ENCODE assay signal across 8 cellular contexts in the genomic region with DNA sequence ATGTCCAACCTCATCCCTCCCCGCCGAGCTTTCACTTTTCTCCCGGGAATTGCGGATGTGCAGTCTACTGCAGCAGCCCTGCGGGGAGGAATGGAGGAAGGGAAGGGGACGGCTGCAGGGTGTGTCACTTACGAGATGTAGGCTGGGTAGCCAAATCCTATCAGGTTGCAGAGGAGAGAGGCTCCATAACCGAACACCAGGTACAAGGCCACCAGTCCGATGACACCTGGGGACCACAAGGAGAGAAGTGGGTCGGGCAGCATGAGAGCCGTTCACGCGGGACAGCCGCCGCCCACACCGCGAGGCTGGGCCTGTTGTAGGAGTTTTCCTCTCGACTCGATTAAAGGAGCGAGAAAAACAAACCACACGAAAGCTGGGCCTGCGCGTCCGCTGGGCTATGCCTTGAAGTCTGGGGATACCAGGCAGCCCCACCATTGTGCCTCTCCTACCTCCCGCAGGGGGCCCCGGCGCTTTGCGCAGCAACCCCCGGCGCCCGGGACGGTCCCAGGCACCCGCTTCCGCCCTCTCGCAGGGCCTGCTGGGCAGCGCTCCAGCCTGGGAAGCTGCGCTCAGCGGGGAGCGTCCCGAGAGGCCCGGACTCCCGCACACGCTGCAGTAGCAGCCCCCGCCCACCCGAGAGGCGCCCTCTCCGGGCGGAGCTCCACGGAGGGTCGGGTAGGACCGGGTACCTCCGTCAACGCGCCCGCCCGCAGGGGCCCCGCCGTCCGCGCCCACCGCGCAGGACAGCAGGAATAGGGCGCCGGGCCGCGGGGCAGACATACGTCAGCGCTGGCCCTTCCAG. TPM values are rescaled to one million over a fixed set of nuclear protein-coding genes. Genes with fewer than 3 reads are reported as not detected.
DNase-seq lines count a peak whose midpoint lies in the region; ATAC-seq and TF ChIP-seq lines count a peak whose summit lies in the region.

No MANE protein-coding gene starts in this region.

- H3K27ac ChIP-seq in Panc1 (ENCODE audit: low read length), result peak overlapping the region; percentile 89

- H3K4me1 Mint-ChIP-seq in natural killer cell treated with Interleukin-12 subunit alpha and Interleukin-12 subunit beta and Interleukin-15 and Interleukin-18, amount 100 ng/mL, for 72 hours (ENCODE audit: low read depth in 2 of 2), result peaks cover 51 to 67% of the 10 kb centered on the region in 2 donors

- no peaks in the 10 kb centered on the region for H3K9me3 Mint-ChIP-seq in natural killer cell treated with Interleukin-12 subunit alpha and Interleukin-12 subunit beta and Interleukin-15 and Interleukin-18, amount 100 ng/mL, for 72 hours

- in situ Hi-C loops in Caki2 (cut with HindIII; ENCODE audit: low pct_unique_long_range_greater_than_20kb, low sequenced_read_pairs) (no loop called here), Panc1 (cut with HindIII; ENCODE audit: low pct_unique_long_range_greater_than_20kb, low sequenced_read_pairs) (no loop called here)

- POLR2A ChIA-PET in Panc1 (lab: Charles Lee), result interaction anchor here (0.6 to 2.3 kb wide), 4 partner anchors 45 to 1633 kb away, joined by 3 to 13 read pairs (median 4); a partner anchor contains a TSS

- ATAC-seq in GM21360 (IDR thresholded peaks at IDR 0.05; ENCODE audit: unreplicated experiment), result peak; percentile 34
- ATAC-seq in Panc1, result peak; percentile 79
- ATAC-seq in natural killer cell treated with Interleukin-12 subunit alpha and Interleukin-12 subunit beta and Interleukin-15 and Interleukin-18, amount 100 ng/mL, for 72 hours, result peak; percentile 64 to 74

- peaks cover 42% of the 10 kb centered on the region for H3K4me1 ChIP-seq in Panc1 (ENCODE audit: control insufficient read depth, insufficient read depth, low read length)

- no peaks in the 10 kb centered on the region for H3K9me3 ChIP-seq in Panc1 (ENCODE audit: control insufficient read depth, insufficient read depth, low read depth, low read length)

- peak overlapping the region; percentile 82 for H3K4me3 Mint-ChIP-seq in natural killer cell treated with Interleukin-12 subunit alpha and Interleukin-12 subunit beta and Interleukin-15 and Interleukin-18, amount 100 ng/mL, for 72 hours

- H3K4me3 ChIP-seq in Panc1 (ENCODE audit: low read depth in 2 of 2, low read length in 2 of 2) (peak overlapping the region; percentile 89 to 92), fibroblast of the aortic adventitia (ENCODE audit: low read depth, low read length) (peak overlapping the region; percentile 95)

- H3K27me3 ChIP-seq in Panc1 (ENCODE audit: control insufficient read depth, insufficient read depth, low read length), result no peaks in the 10 kb centered on the region

- no peak for TF ChIP-seq CTCF in Panc1 (IDR thresholded peaks at IDR 0.05)
- no peak for TF ChIP-seq CTCF in fibroblast of the aortic adventitia (IDR thresholded peaks at IDR 0.05; ENCODE audit: insufficient read depth, low read length)

- DNase-seq in Caki2 (ENCODE audit: low read depth), result peak; percentile 63
- peak; percentile 41 for DNase-seq in HPDE6-E6E7 (ENCODE audit: extremely low spot score)
- DNase-seq in Panc1 (ENCODE audit: low read depth, low spot score), result no peak
- DNase-seq in activated gamma-delta T cell (lab: John Stamatoyannopoulos, UW), result peak; percentile 41
- DNase-seq in fibroblast of the aortic adventitia (ENCODE audit: low read depth), result peak; percentile 54
- DNase-seq in natural killer cell treated with Interleukin-12 subunit alpha and Interleukin-12 subunit beta and Interleukin-15 and Interleukin-18, amount 100 ng/mL, for 72 hours (ENCODE audit: low spot score), result peak; percentile 75
- peak; percentile 60 for DNase-seq in superior temporal gyrus (ENCODE audit: extremely low spot score)

- H3K36me3 Mint-ChIP-seq in natural killer cell treated with Interleukin-12 subunit alpha and Interleukin-12 subunit beta and Interleukin-15 and Interleukin-18, amount 100 ng/mL, for 72 hours, result peaks cover 17% of the 10 kb centered on the region

- peak overlapping the region; percentile 81 to 95 for H3K27ac Mint-ChIP-seq in natural killer cell treated with Interleukin-12 subunit alpha and Interleukin-12 subunit beta and Interleukin-15 and Interleukin-18, amount 100 ng/mL, for 72 hours

- intact Hi-C loops in Panc1 (cut with micrococcal nuclease; ENCODE audit: unreplicated experiment), result loop anchor here (5.0 kb wide), 1 partner anchor 36 kb away; no protein-coding TSS in a partner anchor

- CTCF ChIA-PET in Panc1 (lab: Charles Lee), result interaction anchor here (0.6 kb wide), 1 partner anchor 27 kb away, joined by 3 read pairs; no protein-coding TSS in a partner anchor

- H3K36me3 ChIP-seq in Panc1 (ENCODE audit: control insufficient read depth, insufficient read depth, low read length), result peaks cover 11% of the 10 kb centered on the region

- H3K27me3 Mint-ChIP-seq in natural killer cell treated with Interleukin-12 subunit alpha and Interleukin-12 subunit beta and Interleukin-15 and Interleukin-18, amount 100 ng/mL, for 72 hours, result no peaks in the 10 kb centered on the region

- BruUV-seq in Panc1 (replicated peaks; lab: Mats Ljungman, UMichigan), result no TSS peak

RNA-seq across cellular contexts. Expression of a gene that starts 0.8 kb away (rescaled TPM):
- total RNA-seq in Caki2 (2014; rRNA removed; shearing (Covaris generic); ENCODE audit: low replicate concordance), result 15.1 and 28.8 TPM in 2 replicates
- total RNA-seq in Panc1 (2021; ENCODE audit: unreplicated experiment) (112 TPM), fibroblast of the aortic adventitia (ENCODE audit: low replicate concordance) (20.8 and 60.0 TPM in 2 replicates)
- polyA plus RNA-seq in Panc1 (2012; ENCODE audit: insufficient read length), result 219 TPM
- total RNA-seq in natural killer cell treated with Interleukin-12 subunit alpha and Interleukin-12 subunit beta and Interleukin-15 and Interleukin-18, amount 100 ng/mL, for 72 hours, result 100 to 1,000 TPM; 102 to 113 TPM

RNA-seq across cellular contexts. Expression of a gene that starts 55.4 kb away (rescaled TPM):
- total RNA-seq in Caki2 (2014; rRNA removed; shearing (Covaris generic); ENCODE audit: low replicate concordance), result 6.5 and 24.3 TPM in 2 replicates
- total RNA-seq in Panc1 (2021; ENCODE audit: unreplicated experiment), result 70.4 TPM
- polyA plus RNA-seq in Panc1 (2012; ENCODE audit: insufficient read length), result 7.5 TPM
- total RNA-seq in fibroblast of the aortic adventitia (ENCODE audit: low replicate concordance), result 34.4 and 112 TPM in 2 replicates
- 10 to 100 TPM; 76.9 to 95.1 TPM for total RNA-seq in natural killer cell treated with Interleukin-12 subunit alpha and Interleukin-12 subunit beta and Interleukin-15 and Interleukin-18, amount 100 ng/mL, for 72 hours
